Comparison of ENCODE assay signal across 1 cellular context in the genomic region with DNA sequence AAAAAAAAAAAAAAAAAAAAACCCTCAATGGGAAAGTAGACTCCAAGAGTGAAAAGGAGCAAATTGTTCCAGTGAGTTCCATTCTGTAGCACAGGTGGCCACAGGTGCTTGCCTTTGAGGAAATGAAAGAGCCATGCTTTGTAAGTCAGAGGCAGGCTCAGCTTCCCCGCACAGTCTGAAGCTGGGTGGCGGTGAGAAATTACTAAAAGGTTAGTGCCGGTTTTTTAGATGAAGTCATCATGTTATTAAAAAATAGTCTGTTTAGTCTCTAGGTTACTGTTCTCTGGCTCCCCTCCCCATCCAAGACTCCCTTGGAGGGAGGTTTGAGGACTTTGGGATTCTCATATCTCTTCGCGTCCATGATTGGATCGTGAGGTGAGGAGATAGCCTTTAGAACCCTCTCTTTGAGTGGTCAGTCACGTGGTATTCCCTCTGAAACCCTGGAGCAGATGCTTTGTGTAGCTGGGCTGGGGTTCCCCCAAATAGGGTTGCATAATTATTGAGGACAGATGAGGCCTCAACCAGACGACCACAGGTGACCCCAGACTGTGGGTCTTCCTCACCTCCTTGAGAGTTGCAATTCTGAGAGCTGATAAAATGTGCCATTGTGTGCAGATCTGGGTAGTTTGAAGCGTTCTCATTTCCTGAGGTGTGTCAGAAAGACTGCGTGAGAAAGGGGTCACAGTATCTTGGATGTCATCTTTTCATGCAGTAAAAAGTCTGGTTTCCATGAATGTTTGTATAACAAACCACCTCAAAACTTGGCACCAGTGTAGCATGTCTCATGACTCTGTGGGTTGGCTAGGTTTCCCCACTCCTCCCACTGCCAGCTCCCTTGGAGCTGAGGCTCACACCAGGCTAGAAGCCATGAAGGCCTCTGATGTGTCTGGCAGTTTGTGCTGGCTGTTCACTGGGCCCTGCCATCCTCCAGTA.
TF ChIP-seq lines count a peak whose summit lies in the region.

No MANE protein-coding gene starts in this region.

TF ChIP-seq in WTC11, 78 proteins besides CTCF, POLR2A, EP300 and RAD21 (continued from another document):
- TF ChIP-seq, protein P1, sequence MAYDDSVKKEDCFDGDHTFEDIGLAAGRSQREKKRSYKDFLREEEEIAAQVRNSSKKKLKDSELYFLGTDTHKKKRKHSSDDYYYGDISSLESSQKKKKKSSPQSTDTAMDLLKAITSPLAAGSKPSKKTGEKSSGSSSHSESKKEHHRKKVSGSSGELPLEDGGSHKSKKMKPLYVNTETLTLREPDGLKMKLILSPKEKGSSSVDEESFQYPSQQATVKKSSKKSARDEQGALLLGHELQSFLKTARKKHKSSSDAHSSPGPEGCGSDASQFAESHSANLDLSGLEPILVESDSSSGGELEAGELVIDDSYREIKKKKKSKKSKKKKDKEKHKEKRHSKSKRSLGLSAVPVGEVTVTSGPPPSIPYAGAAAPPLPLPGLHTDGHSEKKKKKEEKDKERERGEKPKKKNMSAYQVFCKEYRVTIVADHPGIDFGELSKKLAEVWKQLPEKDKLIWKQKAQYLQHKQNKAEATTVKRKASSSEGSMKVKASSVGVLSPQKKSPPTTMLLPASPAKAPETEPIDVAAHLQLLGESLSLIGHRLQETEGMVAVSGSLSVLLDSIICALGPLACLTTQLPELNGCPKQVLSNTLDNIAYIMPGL (CRISPR knock-in tag; IDR thresholded peaks at IDR 0.05), result no peak
